Comparison of ENCODE assay signal across 15 cellular contexts in the genomic region with DNA sequence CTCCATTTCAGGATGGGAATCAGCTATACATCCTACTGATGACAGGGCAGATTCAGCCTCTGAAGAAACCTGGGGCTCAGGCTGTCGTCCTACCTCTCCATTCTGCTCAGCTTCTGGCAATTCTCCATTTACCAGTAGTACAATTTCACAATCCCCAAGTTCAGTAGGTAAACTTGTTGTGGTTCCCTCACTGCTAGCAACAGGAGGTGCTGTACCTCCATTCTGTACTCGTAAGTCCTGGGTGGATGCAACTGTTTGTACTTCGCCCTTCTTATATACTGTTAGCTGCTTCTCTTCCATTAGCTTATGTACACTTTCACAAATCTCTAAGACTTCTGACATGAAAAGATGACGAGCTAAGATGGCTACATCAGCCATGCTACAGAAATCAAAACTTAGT.
"Had no signal": no experiment of that assay in that cellular context is flagged by ENCODE, and none has a peak within 500 bp of the region (broad histone marks: within the 10 kb centered on the region; RNA-seq: fewer than 3 reads in every experiment).

No MANE protein-coding gene starts in this region.

- ATAC-seq: activated naive CD4-positive, alpha-beta T cell treated with anti-CD3 and anti-CD28 coated beads, Interleukin-2, amount 50 U/mL, for 72 hours; esophagus mucosa; left ventricle myocardium superior; sciatic nerve had no signal

- H3K4me1 ChIP-seq: colonic mucosa had no signal

- FAIRE-seq: endometrium, keratinocyte had no signal

- H3K27me3 ChIP-seq: colonic mucosa had no signal

- DNase-seq: activated CD4-positive, alpha-beta T cell treated with anti-CD3 and anti-CD28 coated beads for 1 hour; activated CD4-positive, alpha-beta T cell treated with anti-CD3 and anti-CD28 coated beads, Interleukin-2, amount 50 U/mL, for 48 hours; activated gamma-delta T cell; activated T-cell treated with anti-CD3 and anti-CD28 coated beads, Interleukin-2, amount 50 U/mL, for 48 hours; amniotic stem cell; caudate nucleus; colonic mucosa; left ventricle myocardium superior; nephron progenitor cell; T-helper 9 cell had no signal

- H3K4me3 ChIP-seq: colonic mucosa had no signal

- H3K27ac ChIP-seq: colonic mucosa had no signal

- H3K9me3 ChIP-seq: colonic mucosa had no signal
